Comparison of ENCODE assay signal across 8 cellular contexts in genomic region chr15:69394556-69395282, GRCh38.
DNase-seq lines count a peak whose midpoint lies in the region; ATAC-seq and FAIRE-seq lines count a peak whose summit lies in the region.

No MANE protein-coding gene starts in this region.

- peak; percentile 53 for FAIRE-seq in endometrium (lab: Jason Lieb, UNC)

- ATAC-seq in HG02571 (IDR thresholded peaks at IDR 0.05; ENCODE audit: unreplicated experiment), result peak; percentile 89
- no peak for ATAC-seq in GM21619 (IDR thresholded peaks at IDR 0.05; ENCODE audit: unreplicated experiment)

- DNase-seq in DMS53 treated with DMSO at 0.1 percent for 48 hours (lab: John Stamatoyannopoulos, UW; ENCODE audit: unreplicated experiment) (peak; percentile 11), NOMO-1 treated with dmso at 0.1 percent for 144 hours (lab: John Stamatoyannopoulos, UW; ENCODE audit: unreplicated experiment) (peak; percentile 63), midbrain (lab: John Stamatoyannopoulos, UW) (peak; percentile 88)
- DNase-seq in activated CD8-positive, alpha-beta memory T cell treated with anti-CD3 and anti-CD28 coated beads for 48 hours (ENCODE audit: low read depth in 2 of 3, low spot score in 2 of 3), result peak; percentile 64 to 96 (median 92)
- DNase-seq in stimulated activated CD8-positive, alpha-beta memory T cell treated with anti-CD3 and anti-CD28 coated beads, Interleukin-2, amount 100 ng/mL, for 1 hour (ENCODE audit: low read depth in 2 of 2), result peak; percentile 66 to 67

Comparison
In these comparisons a context has a peak if more than half of its experiments do, and no peak if none do; other contexts are left out.
1. DNase-seq: peak in every context shown above with its lines; median percentile 92 in activated CD8-positive, alpha-beta memory T cell treated with anti-CD3 and anti-CD28 coated beads for 48 hours; 88 in midbrain; 66 in stimulated activated CD8-positive, alpha-beta memory T cell treated with anti-CD3 and anti-CD28 coated beads, Interleukin-2, amount 100 ng/mL, for 1 hour; 63 in NOMO-1 treated with dmso at 0.1 percent for 144 hours; 11 in DMS53 treated with DMSO at 0.1 percent for 48 hours.